ENCODE assay signal across 8 cellular contexts in the genomic region with DNA sequence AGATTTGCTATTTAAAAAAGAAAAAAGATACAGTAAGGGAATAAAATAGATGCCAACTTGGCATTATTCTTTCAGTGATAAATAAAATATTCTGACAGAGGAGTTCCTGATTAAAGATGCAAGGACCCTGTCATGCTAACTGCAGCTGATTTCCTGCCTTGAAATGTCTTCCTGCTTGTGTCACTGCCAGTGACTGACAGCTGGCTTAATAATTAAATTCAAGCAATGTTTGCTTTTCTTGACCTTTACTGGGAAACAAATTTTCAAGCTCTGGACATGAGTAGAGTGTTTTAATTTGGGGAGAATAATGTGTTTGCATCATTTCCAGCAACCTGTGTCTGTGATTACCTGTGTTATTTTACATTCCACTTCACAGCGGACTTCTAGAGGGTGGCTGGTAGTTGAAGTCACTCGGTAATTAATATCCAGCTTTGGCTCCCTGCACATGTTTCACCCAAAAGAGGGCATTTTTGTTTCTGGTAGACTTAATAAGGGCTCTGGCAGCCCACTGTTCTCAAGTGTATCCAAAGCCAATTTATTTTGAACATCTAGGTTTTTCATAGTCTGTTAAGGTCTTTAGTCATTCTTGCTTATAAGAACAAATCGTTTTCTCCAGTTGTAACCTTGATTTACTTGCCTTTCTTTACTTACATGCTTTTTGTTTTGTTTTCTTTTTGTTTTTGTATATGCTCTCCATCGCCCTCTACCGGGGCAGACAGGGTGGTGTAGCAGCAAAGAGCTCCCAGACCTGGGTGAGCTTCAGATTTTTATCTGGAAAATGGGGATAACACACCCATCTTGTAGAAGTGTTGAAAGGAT. TPM values are rescaled to one million over a fixed set of nuclear protein-coding genes. Genes with fewer than 3 reads are reported as not detected.
DNase-seq lines count a peak whose midpoint lies in the region; ATAC-seq lines count a peak whose summit lies in the region.

No MANE protein-coding gene starts in this region.

- ATAC-seq in HG03342 (IDR thresholded peaks at IDR 0.05; ENCODE audit: unreplicated experiment) = peak; percentile 78

- DNase-seq in NCI-H510A treated with DMSO at 0.1 percent for 48 hours (lab: John Stamatoyannopoulos, UW) (peak; percentile 13), NCI-H510A (lab: John Stamatoyannopoulos, UW) (no peak), SK-MEL-5 (ENCODE audit: low read depth, low spot score) (peak; percentile 70), iPS DF 4.7 (ENCODE audit: extremely low read depth, low spot score) (peak; percentile 38), anterior cingulate cortex (lab: John Stamatoyannopoulos, UW) (no peak)
- peak; percentile 1 for DNase-seq in activated naive CD8-positive, alpha-beta T cell treated with anti-CD3 and anti-CD28 coated beads, Interleukin-2, amount 50 U/mL, for 16 hours (ENCODE audit: low read depth, low spot score)
- DNase-seq in stimulated activated CD4-positive, alpha-beta T cell treated with anti-CD3 and anti-CD28 coated beads, Interleukin-1b, Interleukin-23, amount 100 ng/mL, for 4 hours (ENCODE audit: low read depth in 2 of 2) = peak; percentile 34 to 40

- in situ Hi-C loops in SK-MEL-5 (cut with HindIII; ENCODE audit: low pct_unique_long_range_greater_than_20kb, low sequenced_read_pairs) = no loop called here

RNA-seq across cellular contexts. Expression of gene PROKR1, which starts 48.5 kb away (rescaled TPM):
- total RNA-seq in SK-MEL-5 (2014; rRNA removed; shearing (Covaris generic)) = 6.3 and 6.9 TPM in 2 replicates
- 8.2 and 9.1 TPM in 2 replicates for polyA plus RNA-seq in SK-MEL-5 (2015; cell fraction: cytosol; rRNA removed)
- 3.1 and 6.4 TPM in 2 replicates for polyA plus RNA-seq in SK-MEL-5 (2015; cell fraction: nucleus; rRNA removed)

Comparison
In these comparisons a context has a peak if more than half of its experiments do, and no peak if none do; other contexts are left out.
1. DNase-seq: peak in NCI-H510A treated with DMSO at 0.1 percent for 48 hours (single experiment), SK-MEL-5 (single experiment), activated naive CD8-positive, alpha-beta T cell treated with anti-CD3 and anti-CD28 coated beads, Interleukin-2, amount 50 U/mL, for 16 hours (single experiment), iPS DF 4.7 (single experiment) and stimulated activated CD4-positive, alpha-beta T cell treated with anti-CD3 and anti-CD28 coated beads, Interleukin-1b, Interleukin-23, amount 100 ng/mL, for 4 hours (2 of 2); none in NCI-H510A (single experiment) and anterior cingulate cortex (0 of 58).